Comparison of ENCODE assay signal across 22 cellular contexts in the genomic region with DNA sequence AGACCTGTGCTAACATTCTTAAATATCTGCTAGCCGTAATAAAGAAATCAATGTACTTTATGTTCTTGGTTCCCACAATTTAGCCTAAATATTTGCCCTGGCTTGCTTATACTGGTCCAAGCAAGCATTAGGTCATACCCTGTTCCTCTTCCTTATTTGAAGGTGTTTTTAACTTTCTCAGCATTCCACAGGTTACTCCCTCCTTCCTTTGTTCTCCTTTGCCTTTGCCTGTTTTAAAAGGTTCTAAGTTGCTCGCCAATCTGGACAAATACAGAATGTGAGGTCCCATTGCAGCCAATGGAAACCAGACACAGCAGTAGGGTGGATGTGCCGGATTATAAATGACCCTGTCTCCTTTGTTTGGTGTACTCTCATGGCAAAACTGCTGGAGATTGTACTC.
"Had no signal": no experiment of that assay in that cellular context is flagged by ENCODE, and none has a peak within 500 bp of the region (broad histone marks: within the 10 kb centered on the region; RNA-seq: fewer than 3 reads in every experiment).

No MANE protein-coding gene starts in this region.

- H3K27me3 ChIP-seq: colonic mucosa, gastrocnemius medialis, heart left ventricle, hepatocyte, pancreas, right lobe of liver, suprapubic skin, thyroid gland had no signal

- H3K79me2 ChIP-seq: hepatocyte had no signal

- H3K9me3 ChIP-seq: colonic mucosa, gastrocnemius medialis, pancreas, right lobe of liver, suprapubic skin, thyroid gland had no signal

- H3K36me3 ChIP-seq: colonic mucosa, gastrocnemius medialis, heart left ventricle, pancreas, right lobe of liver, suprapubic skin, thyroid gland had no signal

- FAIRE-seq: kidney, pancreas, small intestine had no signal

- H3K4me1 ChIP-seq: colonic mucosa, gastrocnemius medialis, heart left ventricle, pancreas, right lobe of liver, suprapubic skin, thyroid gland had no signal

- H2AFZ ChIP-seq: hepatocyte had no signal

- H3K4me3 ChIP-seq: colonic mucosa, gastrocnemius medialis, heart left ventricle, hepatocyte, lung, pancreas, right lobe of liver, suprapubic skin, thyroid gland had no signal

- H3K27ac ChIP-seq: colonic mucosa, gastrocnemius medialis, heart left ventricle, hepatocyte, pancreas, right lobe of liver, suprapubic skin, thyroid gland had no signal

- H3K4me2 ChIP-seq: hepatocyte had no signal

- DNase-seq: colonic mucosa; effector CD8-positive, alpha-beta T cell; endodermal cell; foreskin fibroblast; gastrocnemius medialis; heart left ventricle; kidney; natural killer cell; occipital lobe; pancreas; right lobe of liver; small intestine; stimulated activated CD4-positive, alpha-beta T cell treated with anti-CD3 and anti-CD28 coated beads, Interleukin-12 subunit alpha, Interleukin-12 subunit beta, amount 100 ng/mL, for 4 hours; stimulated activated CD4-positive, alpha-beta T cell treated with anti-CD3 and anti-CD28 coated beads, Interleukin-1b, Interleukin-23, amount 100 ng/mL, for 48 hours; stimulated activated CD4-positive, alpha-beta T cell treated with anti-CD3 and anti-CD28 coated beads, Interleukin-4, amount 100 ng/mL, for 1 hour; stimulated activated CD8-positive, alpha-beta memory T cell treated with anti-CD3 and anti-CD28 coated beads, Interleukin-4, amount 100 ng/mL, for 48 hours; stimulated activated naive CD4-positive, alpha-beta T cell; stimulated activated naive CD8-positive, alpha-beta T cell treated with anti-CD3 and anti-CD28 coated beads, Interleukin-15, amount 100 ng/mL, for 72 hours; thyroid gland had no signal
